20 cellular contexts compared by ENCODE assay signal in genomic region chr16:12578001-12578400, GRCh38.
"Had no signal": no experiment of that assay in that cellular context is flagged by ENCODE, and none has a peak within 500 bp of the region (broad histone marks: within the 10 kb centered on the region; RNA-seq: fewer than 3 reads in every experiment).

No MANE protein-coding gene starts in this region.

- H3K36me3 Mint-ChIP-seq: naive thymus-derived CD8-positive, alpha-beta T cell; type B pancreatic cell had no signal

- ATAC-seq: left lobe of liver; mucosa of descending colon; naive thymus-derived CD8-positive, alpha-beta T cell; right cardiac atrium had no signal

- H3K36me3 ChIP-seq: ovary, suprapubic skin, thyroid gland had no signal

- H3K9me3 Mint-ChIP-seq: neural crest cell, type B pancreatic cell had no signal

- H3K4me1 Mint-ChIP-seq: neural crest cell had no signal

- H3K9me3 ChIP-seq: mucosa of descending colon, ovary, suprapubic skin, thyroid gland had no signal

- DNase-seq: central memory CD4-positive, alpha-beta T cell; cortex of kidney; effector CD8-positive, alpha-beta T cell; islet precursor cell; mucosa of descending colon; naive thymus-derived CD8-positive, alpha-beta T cell; nucleus accumbens; ovary; right cardiac atrium; stimulated activated CD4-positive, alpha-beta T cell treated with anti-CD3 and anti-CD28 coated beads, Interleukin-2, amount 100 ng/mL, for 24 hours; stimulated activated CD4-positive, alpha-beta T cell treated with anti-CD3 and anti-CD28 coated beads, Interleukin-4, amount 100 ng/mL, for 4 hours; stimulated activated naive CD4-positive, alpha-beta T cell treated with Interleukin-2 at 50 U/mL for 16 hours; thyroid gland had no signal

- H3K4me3 ChIP-seq: dorsolateral prefrontal cortex, mucosa of descending colon, ovary, suprapubic skin, thyroid gland had no signal

- H3K4me3 Mint-ChIP-seq: naive thymus-derived CD8-positive, alpha-beta T cell; neural crest cell; type B pancreatic cell had no signal

- H3K27me3 ChIP-seq: ovary, suprapubic skin, thyroid gland had no signal

- H3K27me3 Mint-ChIP-seq: progenitor cell of endocrine pancreas, type B pancreatic cell had no signal

- H3K27ac ChIP-seq: dorsolateral prefrontal cortex, ovary, suprapubic skin, thyroid gland had no signal

- FAIRE-seq: frontal cortex had no signal

- H3K27ac Mint-ChIP-seq: naive thymus-derived CD8-positive, alpha-beta T cell; progenitor cell of endocrine pancreas; type B pancreatic cell had no signal
